Comparison of ENCODE assay signal across 9 cellular contexts in genomic region chr15:28885630-28886430, GRCh38. TPM values are rescaled to one million over a fixed set of nuclear protein-coding genes. Genes with fewer than 3 reads are reported as not detected.
A peak's percentile ranks its signal among the peaks of the same experiment; 100 is the strongest.
DNase-seq lines count a peak whose midpoint lies in the region; ATAC-seq, FAIRE-seq and TF ChIP-seq lines count a peak whose summit lies in the region.
"Had no signal": no experiment of that assay in that cellular context is flagged by ENCODE, and none has a peak within 500 bp of the region (broad histone marks: within the 10 kb centered on the region; RNA-seq: fewer than 3 reads in every experiment).

Gene APBA2, plus strand, starts transcription at chr15:28885974. Its CDS starts 167,911 bp downstream, at chr15:29053885.

- H3K4me1 Mint-ChIP-seq in activated T-cell treated with anti-CD3 and anti-CD28 coated beads, Interleukin-2, amount 50 U/mL, for 4 hours (ENCODE audit: low read depth): peaks cover 45% of the 10 kb centered on the region

- peaks cover 31% of the 10 kb centered on the region for H3K79me2 ChIP-seq in MM.1S (ENCODE audit: low read length)

- no peaks in the 10 kb centered on the region for H3K9me2 ChIP-seq in MM.1S (replicated peaks; ENCODE audit: insufficient read depth, low read length)

- H3K4me3 ChIP-seq in MM.1S (ENCODE audit: low read length) (peak within 1 kb of the TSS; percentile 65), fibroblast of pulmonary artery (replicated peaks; ENCODE audit: low read depth, low read length) (peak within 1 kb of the TSS; percentile 58), pancreas (peak within 1 kb of the TSS; percentile 40 to 63 (median 55))

- no peaks in the 10 kb centered on the region for H3K36me3 Mint-ChIP-seq in activated T-cell treated with anti-CD3 and anti-CD28 coated beads, Interleukin-2, amount 50 U/mL, for 4 hours (ENCODE audit: insufficient read depth)

- H3K9me3 ChIP-seq in MM.1S (replicated peaks; ENCODE audit: insufficient read depth, low read length) (no peaks in the 10 kb centered on the region), pancreas (no peaks in the 10 kb centered on the region)
- H3K9me3 ChIP-seq: neutrophil had no signal

- ATAC-seq in activated T-cell treated with anti-CD3 and anti-CD28 coated beads, Interleukin-2, amount 50 U/mL, for 4 hours: peak; percentile 69 to 73
- ATAC-seq in pancreas (peak; percentile 50 to 80 (median 60)), HG03432 (IDR thresholded peaks at IDR 0.05; ENCODE audit: unreplicated experiment) (no peak), HG02973 (IDR thresholded peaks at IDR 0.05; ENCODE audit: unreplicated experiment) (no peak)

- no peak within 1 kb of the TSS for H3K27ac ChIP-seq in MM.1S (ENCODE audit: low read length)
- H3K27ac ChIP-seq in pancreas: no peak within 1 kb of the TSS
- H3K27ac ChIP-seq: neutrophil had no signal

- peak within 1 kb of the TSS; percentile 82 for H3K4me3 Mint-ChIP-seq in activated T-cell treated with anti-CD3 and anti-CD28 coated beads, Interleukin-2, amount 50 U/mL, for 4 hours

- DNase-seq in CD1c-positive myeloid dendritic cell (ENCODE audit: extremely low spot score): peak; percentile 19
- peak; percentile 60 for DNase-seq in MM.1S
- DNase-seq in activated T-cell treated with anti-CD3 and anti-CD28 coated beads, Interleukin-2, amount 50 U/mL, for 4 hours: peak; percentile 42
- DNase-seq in fibroblast of pulmonary artery (ENCODE audit: low read depth): peak; percentile 55
- peak in 5 of 6 donors; percentile 25 to 78 (median 54) for DNase-seq in pancreas
- DNase-seq in NCI-H1694 (lab: John Stamatoyannopoulos, UW): no peak

- intact Hi-C loops in pancreas (cut with DNase I): no loop called here

- peak within 1 kb of the TSS; percentile 41; the same call in 1 of the 2 replicates for H3K9ac ChIP-seq in MM.1S (ENCODE audit: low read length)

- no peak for FAIRE-seq in pancreas (lab: Jason Lieb, UNC)

- H3F3A ChIP-seq in MM.1S (ENCODE audit: insufficient read depth, low read length): no peaks in the 10 kb centered on the region

- H2AFZ ChIP-seq in MM.1S (ENCODE audit: low read length): peak within 1 kb of the TSS; percentile 81

- WGBS in pancreas, 2 donors: 0% methylated on average over 62 to 109 of the region's 109 CpGs

- no peaks in the 10 kb centered on the region for H3K27me3 ChIP-seq in MM.1S (replicated peaks; ENCODE audit: insufficient read depth, low read length)
- no peaks in the 10 kb centered on the region for H3K27me3 ChIP-seq in pancreas

- H3K9me3 Mint-ChIP-seq in activated T-cell treated with anti-CD3 and anti-CD28 coated beads, Interleukin-2, amount 50 U/mL, for 4 hours: no peaks in the 10 kb centered on the region

- H3K4me1 ChIP-seq in MM.1S (ENCODE audit: low read length): no peaks in the 10 kb centered on the region
- H3K4me1 ChIP-seq in pancreas: peaks cover 0 to 5% (median 0%) of the 10 kb centered on the region in 3 donors

- peak within 1 kb of the TSS; percentile 81 for H3K4me2 ChIP-seq in MM.1S (ENCODE audit: low read depth, low read length)

- no peaks in the 10 kb centered on the region for H4K20me1 ChIP-seq in MM.1S (ENCODE audit: insufficient read depth, low read length)

- no peaks in the 10 kb centered on the region for H3K27me3 Mint-ChIP-seq in activated T-cell treated with anti-CD3 and anti-CD28 coated beads, Interleukin-2, amount 50 U/mL, for 4 hours (ENCODE audit: low read depth)

- no peak for TF ChIP-seq CTCF in MM.1S (IDR thresholded peaks at IDR 0.05; ENCODE audit: low read length)
- no peak for TF ChIP-seq CTCF in fibroblast of pulmonary artery (IDR thresholded peaks at IDR 0.05; ENCODE audit: low read length, missing control alignments)
- no peak for TF ChIP-seq CTCF in pancreas (IDR thresholded peaks at IDR 0.05)

- H3K36me3 ChIP-seq in MM.1S (replicated peaks; ENCODE audit: insufficient read depth, low read length): no peaks in the 10 kb centered on the region
- H3K36me3 ChIP-seq in pancreas: no peaks in the 10 kb centered on the region
- H3K36me3 ChIP-seq: neutrophil had no signal

RNA-seq across cellular contexts. Expression of gene APBA2, which starts in this region (rescaled TPM):
- total RNA-seq in activated T-cell treated with anti-CD3 and anti-CD28 coated beads, Interleukin-2, amount 50 U/mL, for 4 hours: 10 to 100 TPM; 11.0 to 14.7 (median 14.5) TPM
- 10 to 100 TPM in 1 of 6 donors, 1 to 10 TPM in 5; 3.9 to 10.3 (median 8.2) TPM for total RNA-seq in pancreas
- polyA plus RNA-seq in pancreas: 1 to 10 TPM; 3.9 to 6.2 TPM

Comparison
In these comparisons a context has a peak if more than half of its experiments do, and no peak if none do; other contexts are left out.
1. ATAC-seq: peak in activated T-cell treated with anti-CD3 and anti-CD28 coated beads, Interleukin-2, amount 50 U/mL, for 4 hours (2 of 2) and pancreas (4 of 4); none in HG03432 (single experiment) and HG02973 (single experiment).
2. Peak in every context shown above with its lines, with median percentiles within 50 percentile points of each other: H3K4me3 ChIP-seq.